19 cellular contexts compared by ENCODE assay signal in the genomic region with DNA sequence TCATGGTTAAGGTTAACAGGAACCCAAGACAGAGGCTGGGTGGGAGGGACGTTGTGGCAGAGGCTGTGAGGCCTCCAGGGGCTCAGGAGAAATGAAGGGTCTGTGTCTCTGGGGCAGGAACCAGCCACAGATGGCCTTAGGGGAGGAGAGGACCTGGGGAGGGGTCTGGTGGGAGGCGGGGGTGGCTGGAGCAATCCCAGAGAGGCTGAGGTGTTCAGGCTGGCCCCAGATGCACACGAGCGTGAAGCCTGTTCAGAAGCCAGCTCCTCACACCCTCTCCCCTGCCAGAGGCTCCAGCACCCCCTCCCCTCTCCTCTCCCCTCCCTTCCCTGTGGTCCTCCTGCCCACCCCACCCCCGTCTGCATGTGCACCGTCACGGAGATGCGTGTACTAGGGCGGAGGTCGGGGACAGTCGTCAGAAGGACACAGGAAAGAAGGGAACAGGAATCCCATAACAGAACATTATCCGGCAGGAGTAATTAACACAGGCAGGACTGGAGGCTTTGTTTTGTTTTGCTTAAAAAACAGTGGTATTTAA.
"Had no signal": no experiment of that assay in that cellular context is flagged by ENCODE, and none has a peak within 500 bp of the region (broad histone marks: within the 10 kb centered on the region; RNA-seq: fewer than 3 reads in every experiment).

No MANE protein-coding gene starts in this region.

- ATAC-seq: activated CD8-positive, alpha-beta T cell treated with anti-CD3 and anti-CD28 coated beads for 36 hours; effector memory CD8-positive, alpha-beta T cell; heart left ventricle; left lobe of liver; mucosa of descending colon; naive thymus-derived CD4-positive, alpha-beta T cell; pancreas; upper lobe of right lung had no signal

- H3K9me3 Mint-ChIP-seq: activated B cell treated with CpG ODN at 0.5 μM for 24 hours; activated CD8-positive, alpha-beta T cell treated with anti-CD3 and anti-CD28 coated beads for 36 hours; activated naive CD8-positive, alpha-beta T cell treated with anti-CD3 and anti-CD28 coated beads, Interleukin-2, amount 10 ng/mL, durations not matched to agents 7 days and 5 days; effector memory CD8-positive, alpha-beta T cell; naive thymus-derived CD4-positive, alpha-beta T cell had no signal

- H3K27ac Mint-ChIP-seq: activated B cell treated with CpG ODN at 0.5 μM for 24 hours; activated CD8-positive, alpha-beta T cell treated with anti-CD3 and anti-CD28 coated beads for 36 hours; activated naive CD8-positive, alpha-beta T cell treated with anti-CD3 and anti-CD28 coated beads, Interleukin-2, amount 10 ng/mL, durations not matched to agents 7 days and 5 days; effector memory CD8-positive, alpha-beta T cell; naive thymus-derived CD4-positive, alpha-beta T cell had no signal

- H3K27ac ChIP-seq: epithelial cell of prostate, heart left ventricle, pancreas, thoracic aorta, upper lobe of right lung had no signal

- H3K9me3 ChIP-seq: heart left ventricle, mucosa of descending colon, pancreas, thoracic aorta, upper lobe of right lung had no signal

- H3K27me3 ChIP-seq: pancreas had no signal

- H3K4me3 Mint-ChIP-seq: activated B cell treated with CpG ODN at 0.5 μM for 24 hours; activated CD8-positive, alpha-beta T cell treated with anti-CD3 and anti-CD28 coated beads for 36 hours; activated naive CD8-positive, alpha-beta T cell treated with anti-CD3 and anti-CD28 coated beads, Interleukin-2, amount 10 ng/mL, durations not matched to agents 7 days and 5 days; effector memory CD8-positive, alpha-beta T cell; naive thymus-derived CD4-positive, alpha-beta T cell had no signal

- H3K27me3 Mint-ChIP-seq: activated B cell treated with CpG ODN at 0.5 μM for 24 hours; activated CD8-positive, alpha-beta T cell treated with anti-CD3 and anti-CD28 coated beads for 36 hours; naive thymus-derived CD4-positive, alpha-beta T cell had no signal

- H3K4me3 ChIP-seq: heart left ventricle, mucosa of descending colon, pancreas, thoracic aorta, upper lobe of right lung had no signal

- H3K4me1 Mint-ChIP-seq: activated naive CD8-positive, alpha-beta T cell treated with anti-CD3 and anti-CD28 coated beads, Interleukin-2, amount 10 ng/mL, durations not matched to agents 7 days and 5 days had no signal

- DNase-seq: activated B cell treated with CpG ODN at 0.5 μM for 24 hours; activated CD4-positive, alpha-beta T cell treated with anti-CD3 and anti-CD28 coated beads for 48 hours; activated CD8-positive, alpha-beta T cell treated with anti-CD3 and anti-CD28 coated beads for 36 hours; activated naive CD4-positive, alpha-beta T cell; activated naive CD8-positive, alpha-beta T cell treated with anti-CD3 and anti-CD28 coated beads, Interleukin-2, amount 10 ng/mL, durations not matched to agents 7 days and 5 days; dermis blood vessel endothelial cell; effector memory CD8-positive, alpha-beta T cell; foreskin melanocyte; heart left ventricle; mammary epithelial cell; mucosa of descending colon; naive thymus-derived CD4-positive, alpha-beta T cell; pancreas; retina; small intestine; upper lobe of right lung had no signal

- H3K36me3 Mint-ChIP-seq: activated naive CD8-positive, alpha-beta T cell treated with anti-CD3 and anti-CD28 coated beads, Interleukin-2, amount 10 ng/mL, durations not matched to agents 7 days and 5 days; naive thymus-derived CD4-positive, alpha-beta T cell had no signal

- H3K4me1 ChIP-seq: heart left ventricle, pancreas, upper lobe of right lung had no signal

- H3K36me3 ChIP-seq: heart left ventricle, pancreas, thoracic aorta, upper lobe of right lung had no signal
